Comparison of ENCODE assay signal across 18 cellular contexts in genomic region chr17:2370211-2370589, GRCh38.
"Had no signal": no experiment of that assay in that cellular context is flagged by ENCODE, and none has a peak within 500 bp of the region (broad histone marks: within the 10 kb centered on the region; RNA-seq: fewer than 3 reads in every experiment).

No MANE protein-coding gene starts in this region.

- H3K4me3 ChIP-seq: adrenal gland, cardiac muscle cell, dorsolateral prefrontal cortex, gastrocnemius medialis, heart right ventricle, spleen, thoracic aorta, upper lobe of left lung had no signal

- H3K27ac ChIP-seq: adrenal gland, cardiac muscle cell, gastrocnemius medialis, heart right ventricle, spleen, thoracic aorta, upper lobe of left lung had no signal

- H3K4me1 ChIP-seq: adrenal gland, upper lobe of left lung had no signal

- H3K27me3 Mint-ChIP-seq: stimulated activated memory B cell treated with anti-CD40 and anti-IgM and Interleukin-4, amounts not matched to agents 10 μg/mL and 1 μg/mL and 100 μg/mL, for 72 hours had no signal

- H3K27me3 ChIP-seq: adrenal gland, cardiac muscle cell, dorsolateral prefrontal cortex, gastrocnemius medialis, heart right ventricle, spleen, upper lobe of left lung had no signal

- H3K36me3 ChIP-seq: cardiac muscle cell had no signal

- H3K4me3 Mint-ChIP-seq: activated T-cell treated with anti-CD3 and anti-CD28 coated beads, Interleukin-2, amount 50 U/mL, for 72 hours; natural killer cell; stimulated activated memory B cell treated with anti-CD40 and anti-IgM and Interleukin-4, amounts not matched to agents 10 μg/mL and 1 μg/mL and 100 μg/mL, for 72 hours had no signal

- ATAC-seq: activated T-cell treated with anti-CD3 and anti-CD28 coated beads, Interleukin-2, amount 50 U/mL, for 72 hours; gastrocnemius medialis; natural killer cell; stimulated activated memory B cell treated with anti-CD40 and anti-IgM and Interleukin-4, amounts not matched to agents 10 μg/mL and 1 μg/mL and 100 μg/mL, for 72 hours had no signal

- H3K27ac Mint-ChIP-seq: activated naive CD4-positive, alpha-beta T cell treated with anti-CD3 and anti-CD28 coated beads, Interleukin-2, amount 50 U/mL, for 72 hours; activated T-cell treated with anti-CD3 and anti-CD28 coated beads, Interleukin-2, amount 50 U/mL, for 72 hours; natural killer cell; stimulated activated memory B cell treated with anti-CD40 and anti-IgM and Interleukin-4, amounts not matched to agents 10 μg/mL and 1 μg/mL and 100 μg/mL, for 72 hours had no signal

- H3K4me1 Mint-ChIP-seq: natural killer cell; stimulated activated memory B cell treated with anti-CD40 and anti-IgM and Interleukin-4, amounts not matched to agents 10 μg/mL and 1 μg/mL and 100 μg/mL, for 72 hours had no signal

- H3K9me3 ChIP-seq: adrenal gland, gastrocnemius medialis, heart right ventricle, spleen, thoracic aorta, upper lobe of left lung had no signal

- DNase-seq: activated CD4-positive, alpha-beta T cell treated with anti-CD3 and anti-CD28 coated beads, Interleukin-2, amount 50 U/mL, for 1 hour; activated effector memory CD4-positive, alpha-beta T cell treated with anti-CD3 and anti-CD28 coated beads, Interleukin-2, amount 50 U/mL, for 16 hours; activated T-cell treated with anti-CD3 and anti-CD28 coated beads, Interleukin-2, amount 50 U/mL, for 72 hours; adrenal gland; dorsolateral prefrontal cortex; gastrocnemius medialis; heart right ventricle; natural killer cell; nucleus accumbens; posterior cingulate gyrus; spleen; stimulated activated CD4-positive, alpha-beta T cell treated with anti-CD3 and anti-CD28 coated beads, Interleukin-4, amount 100 ng/mL, for 4 hours; T-helper 9 cell had no signal

- H3K36me3 Mint-ChIP-seq: activated naive CD4-positive, alpha-beta T cell treated with anti-CD3 and anti-CD28 coated beads, Interleukin-2, amount 50 U/mL, for 72 hours; natural killer cell had no signal

- H3K9me3 Mint-ChIP-seq: activated naive CD4-positive, alpha-beta T cell treated with anti-CD3 and anti-CD28 coated beads, Interleukin-2, amount 50 U/mL, for 72 hours; activated T-cell treated with anti-CD3 and anti-CD28 coated beads, Interleukin-2, amount 50 U/mL, for 72 hours; natural killer cell; stimulated activated memory B cell treated with anti-CD40 and anti-IgM and Interleukin-4, amounts not matched to agents 10 μg/mL and 1 μg/mL and 100 μg/mL, for 72 hours had no signal
